ENCODE assay signal across 18 cellular contexts in the genomic region with DNA sequence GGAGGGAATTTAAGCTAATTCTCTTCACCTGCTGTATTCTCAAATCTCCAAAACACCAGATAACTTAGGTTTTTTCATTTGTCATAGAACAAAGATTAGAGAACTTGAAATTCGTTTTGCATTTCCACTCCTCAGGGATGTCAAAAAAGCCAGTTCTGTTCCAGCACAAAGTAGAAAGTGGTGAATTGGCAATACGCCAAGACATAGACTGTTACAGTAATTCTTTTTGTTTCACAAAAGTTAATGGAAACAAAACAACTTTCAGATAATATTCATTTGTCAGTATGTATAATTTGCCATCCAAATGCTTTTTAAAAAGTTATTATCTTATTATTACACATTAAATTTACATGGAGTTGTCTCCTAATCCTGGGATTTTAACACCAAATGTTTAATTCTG.
"Had no signal": no experiment of that assay in that cellular context is flagged by ENCODE, and none has a peak within 500 bp of the region (broad histone marks: within the 10 kb centered on the region; RNA-seq: fewer than 3 reads in every experiment).

No MANE protein-coding gene starts in this region.

- H3K27ac ChIP-seq: coronary artery, esophagus squamous epithelium, left lung, prostate gland, right atrium auricular region, stomach had no signal

- DNase-seq: activated CD4-positive, alpha-beta T cell treated with anti-CD3 and anti-CD28 coated beads, Interleukin-2, amount 10 ng/mL, durations not matched to agents 7 days and 5 days; activated CD8-positive, alpha-beta memory T cell treated with anti-CD3 and anti-CD28 coated beads, Interleukin-2, amount 50 U/mL, for 4 hours; activated naive CD4-positive, alpha-beta T cell treated with anti-CD3 and anti-CD28 coated beads for 36 hours; activated T-cell treated with anti-CD3 and anti-CD28 coated beads, Interleukin-2, amount 50 U/mL, for 4 hours; effector CD4-positive, alpha-beta T cell; esophagus squamous epithelium; foreskin fibroblast; hippocampal formation; left lung; naive B cell; stomach; T1000; trophoblast cell had no signal

- H3K4me1 ChIP-seq: prostate gland had no signal

- H3K4me3 ChIP-seq: coronary artery, esophagus squamous epithelium, left lung, prostate gland, right atrium auricular region, stomach had no signal

- ATAC-seq: activated CD4-positive, CD25-positive, alpha-beta regulatory T cell treated with anti-CD3 and anti-CD28 coated beads, Interleukin-2, amount 50 U/mL, for 24 hours; activated T-cell treated with anti-CD3 and anti-CD28 coated beads, Interleukin-2, amount 50 U/mL, for 4 hours; left lung had no signal

- H3K9me3 ChIP-seq: esophagus squamous epithelium, left lung, prostate gland, right atrium auricular region, stomach had no signal

- H3K27me3 ChIP-seq: right atrium auricular region, stomach had no signal

- FAIRE-seq: keratinocyte had no signal

- H3K36me3 ChIP-seq: esophagus squamous epithelium, left lung, prostate gland had no signal
